2 cellular contexts compared by ENCODE assay signal in genomic region chr2:223774193-223774592, GRCh38.
A peak's percentile ranks its signal among the peaks of the same experiment; 100 is the strongest.
TF ChIP-seq lines count a peak whose summit lies in the region.

No MANE protein-coding gene starts in this region.

TF ChIP-seq in A549, 52 proteins besides CTCF, POLR2A, EP300 and RAD21 (continued from another document):
- no peak for TF ChIP-seq ATOH8 (CRISPR knock-in tag; IDR thresholded peaks at IDR 0.05; ENCODE audit: low read depth)
- TF ChIP-seq ZC3H11A (IDR thresholded peaks at IDR 0.05) = peak; percentile 79
- no peak for TF ChIP-seq HOXB13 (CRISPR knock-in tag; IDR thresholded peaks at IDR 0.05; ENCODE audit: low read depth)

TF ChIP-seq in HEK293, 187 proteins besides CTCF, POLR2A, EP300 and RAD21 (continued from another document):
- TF ChIP-seq ZNF518A (tag by site-specific recombination; conservative IDR thresholded peaks at IDR 0.05; ENCODE audit: low read depth) (peak; percentile 79), ZNF362 (tag by site-specific recombination; IDR thresholded peaks at IDR 0.05) (no peak), ZNF394 (tag by site-specific recombination; IDR thresholded peaks at IDR 0.05; ENCODE audit: borderline replicate concordance) (peak; percentile 85; the same call in 1 of the 2 replicates), ZNF146 (tag by site-specific recombination; IDR thresholded peaks at IDR 0.05) (no peak), ZNF280D (tag by site-specific recombination; IDR thresholded peaks at IDR 0.05) (no peak), ZNF335 (tag by site-specific recombination; conservative IDR thresholded peaks at IDR 0.05) (no peak), ZNF776 (tag by site-specific recombination; IDR thresholded peaks at IDR 0.05; ENCODE audit: borderline replicate concordance) (no peak), IKZF3 (tag by site-specific recombination; IDR thresholded peaks at IDR 0.05) (no peak), ZNF837 (tag by site-specific recombination; IDR thresholded peaks at IDR 0.05) (no peak), ZNF555 (tag by site-specific recombination; conservative IDR thresholded peaks at IDR 0.05) (peak; percentile 66), ZNF112 (tag by site-specific recombination; IDR thresholded peaks at IDR 0.05) (no peak), KLF8 (tag by site-specific recombination; IDR thresholded peaks at IDR 0.05) (no peak), ZXDB (tag by site-specific recombination; IDR thresholded peaks at IDR 0.05) (peak; percentile 35; the same call in 1 of the 2 replicates), ZNF398 (tag by site-specific recombination; IDR thresholded peaks at IDR 0.05) (no peak), ZBTB11 (tag by site-specific recombination; conservative IDR thresholded peaks at IDR 0.05; ENCODE audit: low read depth) (peak; percentile 59), ZNF843 (tag by site-specific recombination; IDR thresholded peaks at IDR 0.05) (no peak), EGR2 (tag by site-specific recombination; IDR thresholded peaks at IDR 0.05; ENCODE audit: low read depth) (no peak), ZNF623 (tag by site-specific recombination; IDR thresholded peaks at IDR 0.05) (peak; percentile 59), ZNF433 (tag by site-specific recombination; IDR thresholded peaks at IDR 0.05; ENCODE audit: low read depth) (peak; percentile 59; the same call in 1 of the 2 replicates), ZNF140 (tag by site-specific recombination; IDR thresholded peaks at IDR 0.05) (peak; percentile 65), ZFP41 (tag by site-specific recombination; IDR thresholded peaks at IDR 0.05; ENCODE audit: borderline replicate concordance) (no peak), ZNF654 (tag by site-specific recombination; IDR thresholded peaks at IDR 0.05; ENCODE audit: low read depth) (peak; percentile 34), ZBTB48 (tag by site-specific recombination; IDR thresholded peaks at IDR 0.05) (no peak), MZF1 (tag by site-specific recombination; IDR thresholded peaks at IDR 0.05; ENCODE audit: borderline replicate concordance) (no peak), ZNF677 (tag by site-specific recombination; IDR thresholded peaks at IDR 0.05) (no peak), REST (tag by site-specific recombination; IDR thresholded peaks at IDR 0.05) (no peak), ZNF792 (tag by site-specific recombination; IDR thresholded peaks at IDR 0.05) (no peak), ZNF416 (tag by site-specific recombination; IDR thresholded peaks at IDR 0.05) (no peak)
